Comparison of ENCODE assay signal across 7 cellular contexts in genomic region chr2:201158111-201158929, GRCh38. TPM values are rescaled to one million over a fixed set of nuclear protein-coding genes. Genes with fewer than 3 reads are reported as not detected.
DNase-seq lines count a peak whose midpoint lies in the region; ATAC-seq, FAIRE-seq and TF ChIP-seq lines count a peak whose summit lies in the region.

No MANE protein-coding gene starts in this region.

- H3K4me1 Mint-ChIP-seq in activated naive CD4-positive, alpha-beta T cell treated with anti-CD3 and anti-CD28 coated beads, Interleukin-2, amount 50 U/mL, for 24 hours, result peaks cover 21% of the 10 kb centered on the region

- DNase-seq in GDM1 (lab: John Stamatoyannopoulos, UW), result peak; percentile 85
- peak; percentile 77 for DNase-seq in HTR-8/SVneo (ENCODE audit: insufficient read length, low spot score)
- DNase-seq in OCI-M1 (lab: John Stamatoyannopoulos, UW), result peak; percentile 99
- DNase-seq in glomerular visceral epithelial cell (ENCODE audit: extremely low spot score), result peak; percentile 80
- DNase-seq in osteoblast (ENCODE audit: insufficient read length, low spot score, missing footprints), result peak; percentile 85

- peak overlapping the region; percentile 58 for H2AFZ ChIP-seq in osteoblast (ENCODE audit: low read length)

- H3K4me3 Mint-ChIP-seq in activated naive CD4-positive, alpha-beta T cell treated with anti-CD3 and anti-CD28 coated beads, Interleukin-2, amount 50 U/mL, for 24 hours, result no peak overlapping the region

- TF ChIP-seq CTCF in osteoblast (IDR thresholded peaks at IDR 0.05; ENCODE audit: extremely low read depth, low read depth, low read length), result peak; percentile 73

- H3K79me2 ChIP-seq in osteoblast (ENCODE audit: insufficient read depth, low read length), result peaks cover 31% of the 10 kb centered on the region

- H3K27ac Mint-ChIP-seq in activated naive CD4-positive, alpha-beta T cell treated with anti-CD3 and anti-CD28 coated beads, Interleukin-2, amount 50 U/mL, for 24 hours, result peak overlapping the region; percentile 68

- H3K9me3 ChIP-seq in osteoblast (ENCODE audit: low read depth, low read length), result no peaks in the 10 kb centered on the region

- peaks cover 69% of the 10 kb centered on the region for H3K36me3 ChIP-seq in osteoblast (ENCODE audit: insufficient read depth, low read length)

- no peak overlapping the region for H3K4me2 ChIP-seq in osteoblast (ENCODE audit: insufficient read depth, low read length)

- H3K4me3 ChIP-seq in osteoblast (ENCODE audit: insufficient read depth, low read length), result no peak overlapping the region

- peak; percentile 95 for ATAC-seq in GM21515 (IDR thresholded peaks at IDR 0.05; ENCODE audit: unreplicated experiment)

- H3K27me3 ChIP-seq in osteoblast (ENCODE audit: insufficient read depth, low read length), result no peaks in the 10 kb centered on the region

- H3K4me1 ChIP-seq in osteoblast (ENCODE audit: insufficient read depth, low read length), result peaks cover 8% of the 10 kb centered on the region

- no peaks in the 10 kb centered on the region for H3K27me3 Mint-ChIP-seq in activated naive CD4-positive, alpha-beta T cell treated with anti-CD3 and anti-CD28 coated beads, Interleukin-2, amount 50 U/mL, for 24 hours

- no peaks in the 10 kb centered on the region for H3K9me3 Mint-ChIP-seq in activated naive CD4-positive, alpha-beta T cell treated with anti-CD3 and anti-CD28 coated beads, Interleukin-2, amount 50 U/mL, for 24 hours

- no peak for FAIRE-seq in HTR-8/SVneo (lab: Jason Lieb, UNC)

- peak overlapping the region; percentile 35 for H3K27ac ChIP-seq in osteoblast (ENCODE audit: low read depth, low read length)

- no peaks in the 10 kb centered on the region for H4K20me1 ChIP-seq in osteoblast (ENCODE audit: insufficient read depth, low read length)

- H3K36me3 Mint-ChIP-seq in activated naive CD4-positive, alpha-beta T cell treated with anti-CD3 and anti-CD28 coated beads, Interleukin-2, amount 50 U/mL, for 24 hours, result peaks cover 23% of the 10 kb centered on the region

RNA-seq across cellular contexts. Expression of gene CASP10, which starts 24.6 kb away (rescaled TPM):
- 3.3 and 4.4 TPM in 2 replicates for total RNA-seq in osteoblast

RNA-seq across cellular contexts. Expression of gene CFLAR, which starts 42.4 kb away (rescaled TPM):
- total RNA-seq in osteoblast, result 78.9 and 80.2 TPM in 2 replicates
